In the genomic region with DNA sequence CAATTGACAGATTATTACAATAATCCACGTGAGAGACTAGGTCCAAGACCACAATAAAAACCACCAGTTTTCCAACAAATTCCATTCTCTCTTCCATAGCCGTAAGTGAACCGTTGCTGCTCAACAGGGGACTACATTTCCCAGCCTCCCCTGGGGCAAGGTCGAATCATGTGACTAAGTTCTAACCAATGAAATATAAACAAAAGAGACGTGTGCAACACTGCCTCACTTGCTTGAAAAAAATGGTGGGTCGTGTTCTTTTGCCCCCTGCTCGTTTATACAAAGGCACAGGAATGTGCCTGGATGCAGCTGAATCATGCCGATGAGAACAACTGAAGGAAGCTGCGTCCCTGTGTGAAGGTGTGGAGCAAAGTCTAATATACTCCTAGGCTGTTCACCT, we compare ENCODE assay signal across 8 cellular contexts. TPM values are rescaled to one million over a fixed set of nuclear protein-coding genes. Genes with fewer than 3 reads are reported as not detected.
DNase-seq lines count a peak whose midpoint lies in the region; ATAC-seq and TF ChIP-seq lines count a peak whose summit lies in the region.
"Had no signal": no experiment of that assay in that cellular context is flagged by ENCODE, and none has a peak within 500 bp of the region (broad histone marks: within the 10 kb centered on the region; RNA-seq: fewer than 3 reads in every experiment).

No MANE protein-coding gene starts in this region.

- WGBS in prostate gland: 30% methylated on average over 9 of the region's 9 CpGs
- 37 to 50% (median 44%) methylated on average over 9 of the region's 9 CpGs for WGBS in spleen, 5 donors

- H3K27me3 ChIP-seq in Panc1 (ENCODE audit: control insufficient read depth, insufficient read depth, low read length) (peaks cover 7% of the 10 kb centered on the region; the same call in 1 of the 2 replicates), prostate gland (replicated peaks; ENCODE audit: insufficient read depth) (no peaks in the 10 kb centered on the region), spleen (replicated peaks in 1 of 7) (no peaks in the 10 kb centered on the region)

- H3K36me3 ChIP-seq in Panc1 (ENCODE audit: control insufficient read depth, insufficient read depth, low read length): no peaks in the 10 kb centered on the region
- no peaks in the 10 kb centered on the region for H3K36me3 ChIP-seq in prostate gland
- no peaks in the 10 kb centered on the region for H3K36me3 ChIP-seq in spleen

- in situ Hi-C loops in Panc1 (cut with HindIII; ENCODE audit: low pct_unique_long_range_greater_than_20kb, low sequenced_read_pairs): no loop called here

- TF ChIP-seq CTCF in Panc1 (IDR thresholded peaks at IDR 0.05): no peak
- no peak for TF ChIP-seq CTCF in prostate gland (IDR thresholded peaks at IDR 0.05)
- no peak for TF ChIP-seq CTCF in spleen (IDR thresholded peaks at IDR 0.05 in 8 of 11, conservative IDR thresholded peaks at IDR 0.05 in 3 of 11)

- H3K9me3 ChIP-seq in Panc1 (ENCODE audit: control insufficient read depth, insufficient read depth, low read depth, low read length) (no peaks in the 10 kb centered on the region), prostate gland (no peaks in the 10 kb centered on the region), spleen (no peaks in the 10 kb centered on the region)

- CTCF ChIA-PET in Panc1 (lab: Charles Lee): no interaction called here

- no TSS peak for BruUV-seq in Panc1 (replicated peaks; lab: Mats Ljungman, UMichigan)

- intact Hi-C loops in Panc1 (cut with micrococcal nuclease; ENCODE audit: unreplicated experiment) (no loop called here), prostate gland (cut with DNase I) (no loop called here), spleen (cut with DNase I; ENCODE audit: low total_unique reads) (no loop called here)

- H3K27ac ChIP-seq in Panc1 (ENCODE audit: low read length) (no peak overlapping the region), prostate gland (no peak overlapping the region), spleen (no peak overlapping the region)
- H3K27ac ChIP-seq: KMS-11 had no signal

- TF ChIP-seq POLR2A in prostate gland (IDR thresholded peaks at IDR 0.05) (no peak), spleen (IDR thresholded peaks at IDR 0.05) (no peak)

- H3K4me3 ChIP-seq in Panc1 (ENCODE audit: low read depth in 2 of 2, low read length in 2 of 2): no peak overlapping the region; a peak in 1 of 4 replicates
- no peak overlapping the region for H3K4me3 ChIP-seq in prostate gland
- H3K4me3 ChIP-seq in spleen: peak overlapping the region in 2 of 8 donors; percentile 7 to 40

- POLR2A ChIA-PET in Panc1 (lab: Charles Lee): no interaction called here

- DNase-seq in HT-29 (ENCODE audit: low spot score) (peak; percentile 19), Panc1 (ENCODE audit: low read depth, low spot score) (no peak), foreskin melanocyte (peak; percentile 24), putamen (ENCODE audit: low spot score) (peak; percentile 42), prostate gland (ENCODE audit: low spot score) (no peak), spleen (no peak)

- ATAC-seq in Panc1 (peak; percentile 83), GM21576 (IDR thresholded peaks at IDR 0.05; ENCODE audit: unreplicated experiment) (no peak)

- H3K4me1 ChIP-seq in Panc1 (ENCODE audit: control insufficient read depth, insufficient read depth, low read length): no peaks in the 10 kb centered on the region
- no peaks in the 10 kb centered on the region for H3K4me1 ChIP-seq in prostate gland (replicated peaks)
- no peaks in the 10 kb centered on the region for H3K4me1 ChIP-seq in spleen

RNA-seq across cellular contexts. Expression of a gene that starts 51.1 kb away (rescaled TPM):
- total RNA-seq in HT-29 (2014; rRNA removed; shearing (Covaris generic)): 0.05 and 0.13 TPM in 2 replicates
- 2.0 TPM for total RNA-seq in Panc1 (2021; ENCODE audit: unreplicated experiment)
- polyA plus RNA-seq in Panc1 (2012; ENCODE audit: insufficient read length): 0.57 TPM
- total RNA-seq in prostate gland: 10 to 100 TPM; 67.0 to 96.9 TPM
- 100 to 1,000 TPM in 1 of 7 donors, 10 to 100 TPM in 6; 38.3 to 109 (median 56.8) TPM for total RNA-seq in spleen
- 10 to 100 TPM; 14.1 to 44.7 (median 22.2) TPM for polyA plus RNA-seq in spleen

Comparison
In these comparisons a context has a peak if more than half of its experiments do, and no peak if none do; other contexts are left out.
1. DNase-seq: peak in HT-29 (single experiment), foreskin melanocyte (single experiment) and putamen (single experiment); none in Panc1 (single experiment), prostate gland (single experiment) and spleen (single experiment).
2. RNA of a gene that starts 51.1 kb away (total RNA-seq): 67.0 to 96.9 TPM in prostate gland and 38.3 to 109 TPM in spleen; 2.0 TPM in Panc1 (single experiment) and 0.05 to 0.13 TPM in HT-29; every median in the first group is over 10 times any median in the second.